In the genomic region with DNA sequence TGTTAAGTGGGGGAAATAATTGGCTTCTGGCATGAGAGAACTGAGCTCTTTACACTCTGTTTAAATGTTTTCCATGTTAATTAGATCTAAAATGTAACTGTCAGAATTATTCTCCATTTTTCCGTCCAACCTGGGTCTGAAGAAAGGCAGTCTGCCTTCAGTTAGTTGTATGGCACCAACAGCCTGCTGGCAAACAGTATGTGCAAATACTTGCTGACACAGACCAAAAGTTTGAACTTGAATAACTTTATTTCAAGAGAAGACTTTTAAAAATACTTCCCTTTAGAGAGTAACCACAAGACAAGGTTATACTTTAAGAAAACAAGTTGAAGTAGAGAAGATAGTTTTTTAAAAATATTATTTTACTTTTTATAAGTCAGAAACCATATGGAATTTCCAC, we compare ENCODE assay signal across 8 cellular contexts.
"Had no signal": no experiment of that assay in that cellular context is flagged by ENCODE, and none has a peak within 500 bp of the region (broad histone marks: within the 10 kb centered on the region; RNA-seq: fewer than 3 reads in every experiment).

No MANE protein-coding gene starts in this region.

- H3K36me3 ChIP-seq: HAP-1 had no signal

- DNase-seq: GOT3, H7, HFFc6, IMR-90, KG1 had no signal

- H3K4me1 ChIP-seq: HAP-1 had no signal

- H3K9me3 ChIP-seq: HAP-1 had no signal

- H3K4me3 ChIP-seq: HAP-1, K562 had no signal

- ATAC-seq: HCT116, K562 had no signal
